29 cellular contexts compared by ENCODE assay signal in genomic region chr15:68676011-68676605, GRCh38.
A peak's percentile ranks its signal among the peaks of the same experiment; 100 is the strongest.
DNase-seq lines count a peak whose midpoint lies in the region; ATAC-seq and TF ChIP-seq lines count a peak whose summit lies in the region.
"Had no signal": no experiment of that assay in that cellular context is flagged by ENCODE, and none has a peak within 500 bp of the region (broad histone marks: within the 10 kb centered on the region; RNA-seq: fewer than 3 reads in every experiment).

No MANE protein-coding gene starts in this region.

- H3K79me2 ChIP-seq in SK-N-SH (ENCODE audit: insufficient read depth), result no peaks in the 10 kb centered on the region

- no peak overlapping the region for H3K4me3 Mint-ChIP-seq in MCF 10A (ENCODE audit: unreplicated experiment)
- no peak overlapping the region for H3K4me3 Mint-ChIP-seq in nephron progenitor cell
- H3K4me3 Mint-ChIP-seq: activated CD4-positive, alpha-beta memory T cell treated with anti-CD3 and anti-CD28 coated beads, Interleukin-2, amount 10 ng/mL, durations not matched to agents 7 days and 5 days; CD4-positive, CD25-positive, alpha-beta regulatory T cell; GM23338; naive thymus-derived CD8-positive, alpha-beta T cell; T-helper 1 cell treated with Interleukin-12 subunit alpha and Interleukin-12 subunit beta and Interleukin-4 antibody, amounts not matched to agents 30 μg/mL and 1 μg/mL, for 36 hours had no signal

- no peak overlapping the region for H3K9ac ChIP-seq in SK-N-SH

- intact Hi-C loops in MCF 10A (cut with micrococcal nuclease), result no loop called here
- intact Hi-C loops in breast epithelium (cut with DNase I; ENCODE audit: low total_unique reads), result loop anchor here (10.0 kb wide), 1 partner anchor 121 kb away; no protein-coding TSS in a partner anchor
- intact Hi-C loops in sigmoid colon (cut with DNase I), result loop anchor here (10.0 kb wide), 2 partner anchors 371 to 421 kb away; no protein-coding TSS in a partner anchor

- H3K36me3 Mint-ChIP-seq in MCF 10A (ENCODE audit: insufficient read depth, unreplicated experiment), result no peaks in the 10 kb centered on the region
- H3K36me3 Mint-ChIP-seq in nephron progenitor cell (ENCODE audit: low read depth), result no peaks in the 10 kb centered on the region
- H3K36me3 Mint-ChIP-seq: CD4-positive, CD25-positive, alpha-beta regulatory T cell; naive thymus-derived CD8-positive, alpha-beta T cell had no signal

- H3K27ac Mint-ChIP-seq in MCF 10A (ENCODE audit: low read depth, unreplicated experiment), result peak overlapping the region; percentile 64
- no peak overlapping the region for H3K27ac Mint-ChIP-seq in nephron progenitor cell
- H3K27ac Mint-ChIP-seq: activated CD4-positive, alpha-beta memory T cell treated with anti-CD3 and anti-CD28 coated beads, Interleukin-2, amount 10 ng/mL, durations not matched to agents 7 days and 5 days; CD4-positive, CD25-positive, alpha-beta regulatory T cell; GM23338; naive thymus-derived CD8-positive, alpha-beta T cell; T-helper 1 cell treated with Interleukin-12 subunit alpha and Interleukin-12 subunit beta and Interleukin-4 antibody, amounts not matched to agents 30 μg/mL and 1 μg/mL, for 36 hours had no signal

- H4K20me1 ChIP-seq in SK-N-SH (ENCODE audit: insufficient read depth), result no peaks in the 10 kb centered on the region

- TF ChIP-seq EP300 in SK-N-SH (IDR thresholded peaks at IDR 0.05; ENCODE audit: borderline replicate concordance in 1 of 2, low read depth in 1 of 2, low read length in 1 of 2) (no peak), sigmoid colon (IDR thresholded peaks at IDR 0.05) (no peak)

- H3K27me3 ChIP-seq in breast epithelium, result peaks cover 0 to 3% of the 10 kb centered on the region in 2 donors
- H3K27me3 ChIP-seq in SK-N-SH (ENCODE audit: insufficient read depth), result no peaks in the 10 kb centered on the region
- H3K27me3 ChIP-seq in sigmoid colon, result no peaks in the 10 kb centered on the region
- no peaks in the 10 kb centered on the region for H3K27me3 ChIP-seq in effector memory CD4-positive, alpha-beta T cell (replicated peaks; ENCODE audit: control insufficient read depth, insufficient read depth, low read length, poor library complexity, severe bottlenecking)
- H3K27me3 ChIP-seq: adrenal gland, body of pancreas, ovary, uterus had no signal

- CTCF ChIA-PET in MCF 10A (lab: Yijun Ruan, JAX), result interaction anchor here (0.5 to 7.9 kb wide), 13 partner anchors 10 to 369 kb away, joined by 3 to 121 read pairs (median 5); no protein-coding TSS in a partner anchor
- CTCF ChIA-PET in SK-N-SH (lab: Yijun Ruan, JAX), result interaction anchor here (1.0 to 32.6 kb wide), 12 partner anchors 12 to 370 kb away, joined by 3 to 464 read pairs (median 12); partner anchors contain the start of gene CORO2B

- POLR2A ChIA-PET in MCF 10A (lab: Yijun Ruan, JAX), result interaction anchor here (1.4 kb wide), 1 partner anchor 117 kb away, joined by 4 read pairs; no protein-coding TSS in a partner anchor
- POLR2A ChIA-PET in SK-N-SH (lab: Yijun Ruan, JAX), result no interaction called here

- no peak overlapping the region for H3K4me2 ChIP-seq in SK-N-SH
- H3K4me2 ChIP-seq: GM23338, smooth muscle cell had no signal

- H3K27ac ChIP-seq in breast epithelium (no peak overlapping the region), SK-N-SH (ENCODE audit: low read depth in 2 of 2, low read length in 1 of 2) (no peak overlapping the region), sigmoid colon (no peak overlapping the region)
- no peak overlapping the region for H3K27ac ChIP-seq in effector memory CD4-positive, alpha-beta T cell (ENCODE audit: insufficient read depth, low read length, poor library complexity, severe bottlenecking)
- H3K27ac ChIP-seq: adrenal gland, body of pancreas, ovary, thoracic aorta, uterus had no signal

- H2AFZ ChIP-seq in SK-N-SH (ENCODE audit: low read depth), result no peak overlapping the region
- H2AFZ ChIP-seq: GM23338 had no signal

- H3F3A ChIP-seq in SK-N-SH (replicated peaks; ENCODE audit: insufficient read depth), result no peaks in the 10 kb centered on the region

- no peaks in the 10 kb centered on the region for H3K36me3 ChIP-seq in breast epithelium
- H3K36me3 ChIP-seq in SK-N-SH (replicated peaks in 1 of 2; ENCODE audit: control insufficient read depth in 1 of 2, insufficient read depth in 2 of 2, low read length in 1 of 2), result no peaks in the 10 kb centered on the region
- no peaks in the 10 kb centered on the region for H3K36me3 ChIP-seq in sigmoid colon
- H3K36me3 ChIP-seq in effector memory CD4-positive, alpha-beta T cell (ENCODE audit: control insufficient read depth, insufficient read depth, low read length), result no peaks in the 10 kb centered on the region
- H3K36me3 ChIP-seq: adrenal gland, ovary, thoracic aorta, uterus had no signal

- H3K27me3 Mint-ChIP-seq in MCF 10A (ENCODE audit: insufficient read depth, unreplicated experiment) (no peaks in the 10 kb centered on the region), nephron progenitor cell (ENCODE audit: low read depth, poor library complexity) (peaks cover 22% of the 10 kb centered on the region)
- H3K27me3 Mint-ChIP-seq: CD4-positive, CD25-positive, alpha-beta regulatory T cell had no signal

- TF ChIP-seq POLR2A in breast epithelium (IDR thresholded peaks at IDR 0.05), result no peak
- TF ChIP-seq POLR2A in sigmoid colon (IDR thresholded peaks at IDR 0.05), result no peak

- no peaks in the 10 kb centered on the region for H3K4me1 ChIP-seq in breast epithelium
- H3K4me1 ChIP-seq in SK-N-SH (ENCODE audit: control insufficient read depth in 1 of 2, insufficient read depth in 2 of 2, low read depth in 1 of 2, low read length in 1 of 2), result no peaks in the 10 kb centered on the region; a peak in 1 of 4 replicates
- no peaks in the 10 kb centered on the region for H3K4me1 ChIP-seq in sigmoid colon
- H3K4me1 ChIP-seq in effector memory CD4-positive, alpha-beta T cell (ENCODE audit: control insufficient read depth, insufficient read depth, low read length, poor library complexity, severe bottlenecking), result no peaks in the 10 kb centered on the region
- H3K4me1 ChIP-seq: adrenal gland, body of pancreas, uterus had no signal

- H3K4me1 Mint-ChIP-seq in MCF 10A (ENCODE audit: insufficient read depth, unreplicated experiment) (peaks cover 8% of the 10 kb centered on the region), nephron progenitor cell (peaks cover 7% of the 10 kb centered on the region)
- H3K4me1 Mint-ChIP-seq: activated CD4-positive, alpha-beta memory T cell treated with anti-CD3 and anti-CD28 coated beads, Interleukin-2, amount 10 ng/mL, durations not matched to agents 7 days and 5 days had no signal

- ATAC-seq in esophagus mucosa, result no peak
- ATAC-seq: body of pancreas; GM23338; naive thymus-derived CD8-positive, alpha-beta T cell had no signal

- WGBS in SK-N-SH (ENCODE audit: low lambda C conversion rate), result 79% methylated on average over 7 of the region's 7 CpGs
- WGBS in sigmoid colon, 2 donors, result 86 to 94% methylated on average over 7 of the region's 7 CpGs

- no peak for DNase-seq in MCF 10A (ENCODE audit: unreplicated experiment)
- no peak for DNase-seq in breast epithelium (ENCODE audit: low spot score in 2 of 2)
- DNase-seq in SK-N-SH, result peak; percentile 55
- DNase-seq in iris pigment epithelial cell (ENCODE audit: low read depth), result peak; percentile 2
- peak; percentile 37 for DNase-seq in sigmoid colon
- DNase-seq in nephron progenitor cell, result no peak
- no peak for DNase-seq in effector memory CD4-positive, alpha-beta T cell
- DNase-seq: activated CD4-positive, alpha-beta memory T cell treated with anti-CD3 and anti-CD28 coated beads, Interleukin-2, amount 10 ng/mL, durations not matched to agents 7 days and 5 days; activated CD4-positive, alpha-beta T cell treated with anti-CD3 and anti-CD28 coated beads for 1 hour; activated CD8-positive, alpha-beta memory T cell treated with anti-CD3 and anti-CD28 coated beads, Interleukin-2, amount 50 U/mL, for 4 hours; activated naive CD4-positive, alpha-beta T cell treated with Interleukin-2 at 50 U/mL for 16 hours; body of pancreas; CD4-positive, CD25-positive, alpha-beta regulatory T cell; glutamatergic neuron; midbrain; naive thymus-derived CD8-positive, alpha-beta T cell; NCI-H1436 treated with DMSO at 0.1 percent for 48 hours; NCI-H446; NCI-H774; retina; stimulated activated naive CD4-positive, alpha-beta T cell treated with Interleukin-2 at 50 U/mL for 16 hours had no signal

- no peak overlapping the region for H3K4me3 ChIP-seq in breast epithelium
- no peak overlapping the region for H3K4me3 ChIP-seq in SK-N-SH (ENCODE audit: low read depth in 2 of 2, low read length in 1 of 2)
- H3K4me3 ChIP-seq in sigmoid colon, result no peak overlapping the region
- H3K4me3 ChIP-seq in effector memory CD4-positive, alpha-beta T cell (ENCODE audit: insufficient read depth, low read depth, low read length, poor library complexity, severe bottlenecking), result no peak overlapping the region
- H3K4me3 ChIP-seq: adrenal gland, body of pancreas, GM23338, ovary, smooth muscle cell, thoracic aorta, uterus had no signal

- H3K9me2 ChIP-seq in SK-N-SH, result no peaks in the 10 kb centered on the region

- BruUV-seq in MCF 10A (replicated peaks; lab: Mats Ljungman, UMichigan), result no TSS peak

- TF ChIP-seq CTCF in MCF 10A (IDR thresholded peaks at IDR 0.05; ENCODE audit: unreplicated experiment) (no peak), breast epithelium (IDR thresholded peaks at IDR 0.05) (no peak), SK-N-SH (IDR thresholded peaks at IDR 0.05) (no peak), sigmoid colon (IDR thresholded peaks at IDR 0.05) (no peak), nephron progenitor cell (IDR thresholded peaks at IDR 0.05) (no peak)

- H3K9me3 Mint-ChIP-seq in MCF 10A (ENCODE audit: unreplicated experiment), result no peaks in the 10 kb centered on the region
- no peaks in the 10 kb centered on the region for H3K9me3 Mint-ChIP-seq in nephron progenitor cell
- H3K9me3 Mint-ChIP-seq: activated CD4-positive, alpha-beta memory T cell treated with anti-CD3 and anti-CD28 coated beads, Interleukin-2, amount 10 ng/mL, durations not matched to agents 7 days and 5 days; T-helper 1 cell treated with Interleukin-12 subunit alpha and Interleukin-12 subunit beta and Interleukin-4 antibody, amounts not matched to agents 30 μg/mL and 1 μg/mL, for 36 hours had no signal

- TF ChIP-seq RAD21 in SK-N-SH (IDR thresholded peaks at IDR 0.05; ENCODE audit: low read length), result no peak

- H3K9me3 ChIP-seq in breast epithelium (no peaks in the 10 kb centered on the region), SK-N-SH (no peaks in the 10 kb centered on the region), sigmoid colon (no peaks in the 10 kb centered on the region)
- no peaks in the 10 kb centered on the region for H3K9me3 ChIP-seq in effector memory CD4-positive, alpha-beta T cell (ENCODE audit: control insufficient read depth, low read length)
- H3K9me3 ChIP-seq: adrenal gland, body of pancreas, ovary, thoracic aorta, uterus had no signal

TF ChIP-seq in SK-N-SH, 30 proteins besides CTCF, POLR2A, EP300 and RAD21:
- TF ChIP-seq FOXJ3 (CRISPR knock-in tag; IDR thresholded peaks at IDR 0.05), result no peak
- no peak for TF ChIP-seq TCF12 (IDR thresholded peaks at IDR 0.05)
- peak; percentile 75 for TF ChIP-seq RFX5 (IDR thresholded peaks at IDR 0.05; ENCODE audit: low read length)

Comparison
In these comparisons a context has a peak if more than half of its experiments do, and no peak if none do; other contexts are left out.
1. DNase-seq: peak in SK-N-SH (single experiment), iris pigment epithelial cell (single experiment) and sigmoid colon (single experiment); none in MCF 10A (single experiment), breast epithelium (0 of 2), nephron progenitor cell (single experiment) and effector memory CD4-positive, alpha-beta T cell (0 of 3).